8 cellular contexts compared by ENCODE assay signal in the genomic region with DNA sequence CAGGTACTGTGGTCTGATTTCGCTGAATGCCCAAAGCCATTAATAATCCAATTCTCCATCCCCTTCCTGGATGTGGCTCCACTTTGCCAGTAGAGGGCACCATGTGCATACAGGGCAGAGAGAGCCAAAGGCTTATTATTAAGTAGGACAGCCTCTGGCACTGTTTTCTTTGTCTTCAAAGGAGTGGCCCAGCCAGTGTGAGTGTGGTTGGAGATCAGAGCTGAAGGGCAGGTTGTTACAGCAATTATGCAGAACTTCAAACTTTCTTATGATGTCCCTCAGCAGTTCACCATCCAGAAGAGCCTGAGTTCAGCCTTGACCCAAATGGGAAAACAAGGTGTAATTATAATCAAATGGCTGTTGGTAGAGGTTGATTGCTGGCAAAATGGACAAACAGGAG. TPM values are rescaled to one million over a fixed set of nuclear protein-coding genes. Genes with fewer than 3 reads are reported as not detected.
DNase-seq lines count a peak whose midpoint lies in the region; ATAC-seq lines count a peak whose summit lies in the region.

No MANE protein-coding gene starts in this region.

- H3K9me3 ChIP-seq in effector memory CD4-positive, alpha-beta T cell (ENCODE audit: control insufficient read depth, low read length), result no peaks in the 10 kb centered on the region

- no CpG with 5 or more reads among the region's 1 CpG for WGBS in mesendoderm (ENCODE audit: extremely low coverage, insufficient coverage, low lambda C conversion rate)

- no peak overlapping the region for H3K23ac ChIP-seq in mesendoderm (ENCODE audit: low read length)

- H3K9ac ChIP-seq in mesendoderm (ENCODE audit: low read length), result no peak overlapping the region

- no peak overlapping the region for H4K5ac ChIP-seq in mesendoderm (ENCODE audit: low read length)

- H3K18ac ChIP-seq in mesendoderm (ENCODE audit: low read length), result no peak overlapping the region

- ATAC-seq in GM19395 (IDR thresholded peaks at IDR 0.05; ENCODE audit: unreplicated experiment) (peak; percentile 97), HG03439 (IDR thresholded peaks at IDR 0.05; ENCODE audit: unreplicated experiment) (peak; percentile 85)
- ATAC-seq in stimulated activated naive CD8-positive, alpha-beta T cell treated with anti-CD3 and anti-CD28 coated beads, Interleukin-15, Interleukin-2, amounts not matched to agents 100 U/mL and 50 U/mL, for 24 hours, result peak; percentile 98

- H3K4me3 ChIP-seq in effector memory CD4-positive, alpha-beta T cell (ENCODE audit: insufficient read depth, low read depth, low read length, poor library complexity, severe bottlenecking), result no peak overlapping the region
- no peak overlapping the region for H3K4me3 ChIP-seq in mesendoderm (ENCODE audit: low read length)

- H3K4me2 ChIP-seq in mesendoderm (ENCODE audit: low read length), result no peak overlapping the region

- no peak overlapping the region for H2BK120ac ChIP-seq in mesendoderm (ENCODE audit: low read depth, low read length)

- H4K8ac ChIP-seq in mesendoderm (ENCODE audit: low read depth, low read length), result no peak overlapping the region

- H3K56ac ChIP-seq in mesendoderm (ENCODE audit: low read length), result peak overlapping the region; percentile 44

- no peaks in the 10 kb centered on the region for H3K36me3 ChIP-seq in effector memory CD4-positive, alpha-beta T cell (ENCODE audit: control insufficient read depth, insufficient read depth, low read length)
- H3K36me3 ChIP-seq in mesendoderm (ENCODE audit: control insufficient read depth, insufficient read depth, low read length), result no peaks in the 10 kb centered on the region

- no peak overlapping the region for H3K4ac ChIP-seq in mesendoderm (ENCODE audit: low read depth, low read length)

- H3K79me2 ChIP-seq in mesendoderm (ENCODE audit: control insufficient read depth, insufficient read depth, low read length), result no peaks in the 10 kb centered on the region

- H2BK5ac ChIP-seq in mesendoderm (ENCODE audit: low read length), result no peak overlapping the region

- peaks cover 5% of the 10 kb centered on the region for H3K4me1 ChIP-seq in effector memory CD4-positive, alpha-beta T cell (ENCODE audit: control insufficient read depth, insufficient read depth, low read length, poor library complexity, severe bottlenecking)
- H3K4me1 ChIP-seq in mesendoderm (ENCODE audit: control insufficient read depth, low read depth, low read length), result no peaks in the 10 kb centered on the region

- H3K27ac ChIP-seq in effector memory CD4-positive, alpha-beta T cell (ENCODE audit: insufficient read depth, low read length, poor library complexity, severe bottlenecking), result no peak overlapping the region
- no peak overlapping the region for H3K27ac ChIP-seq in mesendoderm (ENCODE audit: low read depth, low read length)

- H2BK15ac ChIP-seq in mesendoderm (replicated peaks; ENCODE audit: low read depth), result no peak overlapping the region

- no peaks in the 10 kb centered on the region for H3K27me3 ChIP-seq in effector memory CD4-positive, alpha-beta T cell (replicated peaks; ENCODE audit: control insufficient read depth, insufficient read depth, low read length, poor library complexity, severe bottlenecking)
- no peaks in the 10 kb centered on the region for H3K27me3 ChIP-seq in mesendoderm (ENCODE audit: insufficient read depth, low read length, poor library complexity)

- H2AK5ac ChIP-seq in mesendoderm (ENCODE audit: low read length), result no peak overlapping the region

- peak; percentile 48 for DNase-seq in COLO668 (lab: John Stamatoyannopoulos, UW; ENCODE audit: unreplicated experiment)
- DNase-seq in NCI-H510A treated with DMSO at 0.1 percent for 48 hours (lab: John Stamatoyannopoulos, UW), result peak; percentile 70
- peak; percentile 41 to 51 for DNase-seq in activated CD4-positive, alpha-beta T cell treated with anti-CD3 and anti-CD28 coated beads, Interleukin-2, amount 50 U/mL, for 4 hours
- DNase-seq in effector memory CD4-positive, alpha-beta T cell, result peak; percentile 15 to 42 (median 27)
- DNase-seq in mesendoderm, result peak; percentile 90
- DNase-seq in stimulated activated naive CD8-positive, alpha-beta T cell treated with anti-CD3 and anti-CD28 coated beads, Interleukin-15, Interleukin-2, amounts not matched to agents 100 U/mL and 50 U/mL, for 24 hours, result peak; percentile 57

- H3K79me1 ChIP-seq in mesendoderm (ENCODE audit: low read length), result no peaks in the 10 kb centered on the region

RNA-seq across cellular contexts. Expression of a gene that starts 38.6 kb away (rescaled TPM):
- 48.1 TPM for polyA plus RNA-seq in mesendoderm (2013, experiment 1 of 2)
- 48.6 TPM for polyA plus RNA-seq in mesendoderm (2013, experiment 2 of 2)

Comparison
In these comparisons a context has a peak if more than half of its experiments do, and no peak if none do; other contexts are left out.
1. DNase-seq: peak in every context shown above with its lines; median percentile 90 in mesendoderm; 70 in NCI-H510A treated with DMSO at 0.1 percent for 48 hours; 57 in stimulated activated naive CD8-positive, alpha-beta T cell treated with anti-CD3 and anti-CD28 coated beads, Interleukin-15, Interleukin-2, amounts not matched to agents 100 U/mL and 50 U/mL, for 24 hours; 48 in COLO668; 46 in activated CD4-positive, alpha-beta T cell treated with anti-CD3 and anti-CD28 coated beads, Interleukin-2, amount 50 U/mL, for 4 hours; 27 in effector memory CD4-positive, alpha-beta T cell.